8 cellular contexts compared by ENCODE assay signal in the genomic region with DNA sequence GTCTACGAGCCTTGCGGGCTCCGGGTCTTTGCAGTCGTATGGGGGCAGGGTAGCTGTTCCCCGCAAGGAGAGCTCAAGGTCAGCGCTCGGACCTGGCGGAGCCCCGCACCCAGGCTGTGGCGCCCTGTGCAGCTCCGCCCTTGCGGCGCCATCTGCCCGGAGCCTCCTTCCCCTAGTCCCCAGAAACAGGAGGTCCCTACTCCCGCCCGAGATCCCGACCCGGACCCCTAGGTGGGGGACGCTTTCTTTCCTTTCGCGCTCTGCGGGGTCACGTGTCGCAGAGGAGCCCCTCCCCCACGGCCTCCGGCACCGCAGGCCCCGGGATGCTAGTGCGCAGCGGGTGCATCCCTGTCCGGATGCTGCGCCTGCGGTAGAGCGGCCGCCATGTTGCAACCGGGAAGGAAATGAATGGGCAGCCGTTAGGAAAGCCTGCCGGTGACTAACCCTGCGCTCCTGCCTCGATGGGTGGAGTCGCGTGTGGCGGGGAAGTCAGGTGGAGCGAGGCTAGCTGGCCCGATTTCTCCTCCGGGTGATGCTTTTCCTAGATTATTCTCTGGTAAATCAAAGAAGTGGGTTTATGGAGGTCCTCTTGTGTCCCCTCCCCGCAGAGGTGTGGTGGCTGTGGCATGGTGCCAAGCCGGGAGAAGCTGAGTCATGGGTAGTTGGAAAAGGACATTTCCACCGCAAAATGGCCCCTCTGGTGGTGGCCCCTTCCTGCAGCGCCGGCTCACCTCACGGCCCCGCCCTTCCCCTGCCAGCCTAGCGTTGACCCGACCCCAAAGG. TPM values are rescaled to one million over a fixed set of nuclear protein-coding genes. Genes with fewer than 3 reads are reported as not detected.
DNase-seq lines count a peak whose midpoint lies in the region; ATAC-seq and TF ChIP-seq lines count a peak whose summit lies in the region.

No MANE protein-coding gene starts in this region.

- H3K27me3 ChIP-seq in BJ (ENCODE audit: control insufficient read depth, insufficient read depth, low read length) (no peaks in the 10 kb centered on the region), right cardiac atrium (ENCODE audit: control insufficient read depth, insufficient read depth) (no peaks in the 10 kb centered on the region), rectal smooth muscle tissue (ENCODE audit: control insufficient read depth, insufficient read depth, low read length) (no peaks in the 10 kb centered on the region), aorta (ENCODE audit: control insufficient read depth in 1 of 2, insufficient read depth in 2 of 2, low read length in 1 of 2) (peaks cover 0 to 1% of the 10 kb centered on the region in 2 donors)

- H3K9me3 ChIP-seq in right cardiac atrium (ENCODE audit: control insufficient read depth, low read length) (no peaks in the 10 kb centered on the region), aorta (ENCODE audit: control insufficient read depth, low read length) (no peaks in the 10 kb centered on the region)

- H3K4me1 Mint-ChIP-seq in T-cell = peaks cover 55 to 68% (median 59%) of the 10 kb centered on the region in 3 donors

- H3K36me3 ChIP-seq in BJ (ENCODE audit: control insufficient read depth, insufficient read depth, low read length) = peaks cover 42% of the 10 kb centered on the region
- H3K36me3 ChIP-seq in rectal smooth muscle tissue (ENCODE audit: control insufficient read depth, insufficient read depth, low read length) = peaks cover 28% of the 10 kb centered on the region
- peaks cover 0 to 5% of the 10 kb centered on the region in 2 donors for H3K36me3 ChIP-seq in aorta (ENCODE audit: control insufficient read depth in 1 of 2, insufficient read depth in 2 of 2, low read length in 1 of 2)

- H3K4me1 ChIP-seq in right cardiac atrium (ENCODE audit: control insufficient read depth, insufficient read depth, low read length) = peaks cover 7% of the 10 kb centered on the region
- peaks cover 26% of the 10 kb centered on the region for H3K4me1 ChIP-seq in rectal smooth muscle tissue (ENCODE audit: control insufficient read depth, insufficient read depth, low read length)
- H3K4me1 ChIP-seq in aorta (ENCODE audit: control insufficient read depth in 1 of 2, insufficient read depth in 2 of 2, low read length in 2 of 2) = no peaks in the 10 kb centered on the region

- H3K4me3 ChIP-seq in BJ (ENCODE audit: low read depth, low read length) = peak overlapping the region; percentile 88
- H3K4me3 ChIP-seq in right cardiac atrium (ENCODE audit: low read length) = peak overlapping the region; percentile 71
- H3K4me3 ChIP-seq in rectal smooth muscle tissue (ENCODE audit: low read length) = peak overlapping the region; percentile 90
- H3K4me3 ChIP-seq in aorta (ENCODE audit: low read length in 2 of 2) = peak overlapping the region; percentile 60 to 75

- peak overlapping the region; percentile 83 for H3K9ac ChIP-seq in rectal smooth muscle tissue (ENCODE audit: low read length)

- POLR2A ChIA-PET in BJ (lab: Charles Lee) = interaction anchor here (0.7 to 1.8 kb wide), 4 partner anchors 9 to 199 kb away, joined by 4 to 23 read pairs (median 12); no protein-coding TSS in a partner anchor
- POLR2A ChIA-PET in T-cell (lab: Charles Lee) = interaction anchor here (0.5 to 0.7 kb wide), 2 partner anchors 44 to 437 kb away, joined by 4 to 13 read pairs; no protein-coding TSS in a partner anchor

- H3K4me3 Mint-ChIP-seq in T-cell = peak overlapping the region; percentile 90 to 97 (median 94)

- H3K27ac ChIP-seq in right cardiac atrium (ENCODE audit: low read length) (peak overlapping the region; percentile 97), rectal smooth muscle tissue (ENCODE audit: low read depth, low read length) (peak overlapping the region; percentile 95), aorta (ENCODE audit: low read depth in 1 of 2, low read length in 2 of 2) (peak overlapping the region; percentile 47 to 87)

- ATAC-seq in GM19328 (IDR thresholded peaks at IDR 0.05; ENCODE audit: unreplicated experiment) (peak; percentile 9), T-cell (replicated peaks in 1 of 4) (peak; percentile 38 to 41 (median 40)), right cardiac atrium (peak; percentile 15 to 55), aorta (ENCODE audit: low FRiP score) (peak; percentile 62)

- CTCF ChIA-PET in BJ (lab: Yijun Ruan, JAX) = interaction anchor here (0.5 to 8.6 kb wide), 5 partner anchors 18 to 212 kb away, joined by 3 to 157 read pairs (median 6); a partner anchor contains a TSS
- CTCF ChIA-PET in T-cell (lab: Charles Lee) = interaction anchor here (0.6 to 1.8 kb wide), 11 partner anchors 22 to 237 kb away, joined by 3 to 12 read pairs (median 4); no protein-coding TSS in a partner anchor

- H3K27me3 Mint-ChIP-seq in T-cell = no peaks in the 10 kb centered on the region

- peaks cover 29% of the 10 kb centered on the region for H3K36me3 Mint-ChIP-seq in T-cell

- H3K9me3 Mint-ChIP-seq in T-cell = no peaks in the 10 kb centered on the region

- under 1% methylated on average over 55 of the region's 55 CpGs for WGBS in right cardiac atrium
- WGBS in aorta, 2 donors = 0% methylated on average over 54 to 55 of the region's 55 CpGs

- intact Hi-C loops in right cardiac atrium (cut with DNase I) = loop anchor here in 3 of 4 donors (5.0 kb wide), 2 partner anchors 113 to 208 kb away; no protein-coding TSS in a partner anchor
- intact Hi-C loops in aorta (cut with DNase I) = loop anchor here (2.0 to 5.0 kb wide), 6 partner anchors 42 to 208 kb away; a partner anchor contains a TSS

- peak overlapping the region; percentile 98 for H3K27ac Mint-ChIP-seq in T-cell

- DNase-seq in BJ (ENCODE audit: low read depth) (no peak), LoVo (ENCODE audit: low spot score) (peak; percentile 84), T-cell (peak; percentile 29 to 72 (median 54)), amygdala (lab: John Stamatoyannopoulos, UW) (peak in 31 of 56 donors; percentile 8 to 80 (median 52)), right cardiac atrium (peak; percentile 88 to 90 (median 89)), aorta (peak; percentile 88 to 94)

- TF ChIP-seq CTCF in BJ (IDR thresholded peaks at IDR 0.05; ENCODE audit: insufficient read depth, low read depth, low read length) = no peak

RNA-seq across cellular contexts. Expression of a gene that starts 0.8 kb away (rescaled TPM):
- 12,114 and 18,709 TPM in 2 replicates for polyA plus RNA-seq in BJ (2011; rRNA removed)
- polyA minus RNA-seq in BJ (2011; rRNA and poly(A)+ RNA removed) = 11,136 and 21,615 TPM in 2 replicates
- 100 to 1,000 TPM; 500 to 643 (median 605) TPM for total RNA-seq in T-cell
- 1,000 to 10,000 TPM; 3,735 to 4,618 (median 3,904) TPM for total RNA-seq in right cardiac atrium
- polyA plus RNA-seq in right cardiac atrium = 4,983 TPM
- total RNA-seq in aorta = 1,000 to 10,000 TPM; 1,856 to 2,021 TPM
- 1,000 to 10,000 TPM; 2,047 to 3,012 TPM for polyA plus RNA-seq in aorta

RNA-seq across cellular contexts. Expression of a gene that starts 20.7 kb away (rescaled TPM):
- polyA plus RNA-seq in BJ (2011; rRNA removed) (19.6 and 31.9 TPM in 2 replicates), right cardiac atrium (15.7 TPM), aorta (100 to 1,000 TPM in 1 of 2 donors, 10 to 100 TPM in 1; 11.1 to 110 TPM)
- 9.4 and 12.9 TPM in 2 replicates for polyA minus RNA-seq in BJ (2011; rRNA and poly(A)+ RNA removed)
- total RNA-seq in T-cell (10 to 100 TPM; 30.4 to 59.8 (median 59.7) TPM), right cardiac atrium (10 to 100 TPM; 15.1 to 23.6 (median 19.1) TPM), aorta (10 to 100 TPM; 28.5 to 60.8 TPM)

RNA-seq across cellular contexts. Expression of a gene that starts 33.0 kb away (rescaled TPM):
- polyA plus RNA-seq in BJ (2011; rRNA removed) (28.4 and 32.6 TPM in 2 replicates), right cardiac atrium (9.6 TPM), aorta (10 to 100 TPM in 1 of 2 donors, 1 to 10 TPM in 1; 5.4 to 18.8 TPM)
- 18.1 and 37.2 TPM in 2 replicates for polyA minus RNA-seq in BJ (2011; rRNA and poly(A)+ RNA removed)
- total RNA-seq in T-cell (100 to 1,000 TPM in 1 of 5 donors, 10 to 100 TPM in 4; 69.6 to 107 (median 93.1) TPM), right cardiac atrium (10 to 100 TPM; 15.1 to 27.5 (median 16.5) TPM), aorta (10 to 100 TPM; 24.8 to 27.8 TPM)

RNA-seq across cellular contexts. Expression of a gene that starts 41.2 kb away (rescaled TPM):
- polyA plus RNA-seq in BJ (2011; rRNA removed) = 55.8 and 65.6 TPM in 2 replicates
- 42.8 and 48.1 TPM in 2 replicates for polyA minus RNA-seq in BJ (2011; rRNA and poly(A)+ RNA removed)
- 10 to 100 TPM; 32.8 to 43.8 (median 40.7) TPM for total RNA-seq in T-cell
- 10 to 100 TPM; 13.5 to 16.8 (median 14.6) TPM for total RNA-seq in right cardiac atrium
- 5.7 TPM for polyA plus RNA-seq in right cardiac atrium
- 10 to 100 TPM; 19.9 to 32.8 TPM for total RNA-seq in aorta
- 10 to 100 TPM in 1 of 2 donors, 1 to 10 TPM in 1; 5.1 to 13.2 TPM for polyA plus RNA-seq in aorta

RNA-seq across cellular contexts. Expression of a gene that starts 42.0 kb away (rescaled TPM):
- 53.4 and 117 TPM in 2 replicates for polyA plus RNA-seq in BJ (2011; rRNA removed)
- 13.1 and 21.4 TPM in 2 replicates for polyA minus RNA-seq in BJ (2011; rRNA and poly(A)+ RNA removed)
- total RNA-seq in T-cell = 10 to 100 TPM; 34.3 to 86.6 (median 80.3) TPM
- 100 to 1,000 TPM; 192 to 233 (median 213) TPM for total RNA-seq in right cardiac atrium
- polyA plus RNA-seq in right cardiac atrium = 180 TPM
- total RNA-seq in aorta = 10 to 100 TPM; 91.8 to 95.5 TPM
- 100 to 1,000 TPM; 125 to 283 TPM for polyA plus RNA-seq in aorta

Comparison
In these comparisons a context has a peak if more than half of its experiments do, and no peak if none do; other contexts are left out.
1. ATAC-seq: peak in every context shown above with its lines; median percentile 62 in aorta; 40 in T-cell; 35 in right cardiac atrium; 9 in GM19328.